In genomic region chr11:18632841-18633240, GRCh38 we compare ENCODE assay signal across 7 cellular contexts. TPM values are rescaled to one million over a fixed set of nuclear protein-coding genes. Genes with fewer than 3 reads are reported as not detected.
DNase-seq lines count a peak whose midpoint lies in the region; ATAC-seq and TF ChIP-seq lines count a peak whose summit lies in the region.

No MANE protein-coding gene starts in this region.

- peaks cover 5% of the 10 kb centered on the region for H3K4me1 ChIP-seq in HAP-1

- no peak for DNase-seq in HAP-1 (ENCODE audit: low spot score in 2 of 2)
- DNase-seq in T-helper 17 cell: no peak
- no peak for DNase-seq in fibroblast of pulmonary artery (ENCODE audit: low read depth)
- no peak for DNase-seq in HUDEP-2 (lab: John Stamatoyannopoulos, UW; ENCODE audit: unreplicated experiment in 76 of 76)
- DNase-seq in NCI-H2107 (lab: John Stamatoyannopoulos, UW): no peak

- TF ChIP-seq CTCF in fibroblast of pulmonary artery (IDR thresholded peaks at IDR 0.05; ENCODE audit: low read length, missing control alignments): no peak

- peak overlapping the region; percentile 96 for H3K4me3 Mint-ChIP-seq in T-helper 17 cell

- peaks cover 32% of the 10 kb centered on the region for H3K4me1 Mint-ChIP-seq in T-helper 17 cell

- peak overlapping the region; percentile 98 for H3K27ac Mint-ChIP-seq in T-helper 17 cell

- H3K27me3 ChIP-seq in HAP-1 (ENCODE audit: low read depth): no peaks in the 10 kb centered on the region

- H3K36me3 Mint-ChIP-seq in T-helper 17 cell (ENCODE audit: low read depth): peaks cover 7% of the 10 kb centered on the region

- H3K9me3 ChIP-seq in HAP-1 (no peaks in the 10 kb centered on the region), T-helper 17 cell (ENCODE audit: control insufficient read depth, low read length, poor library complexity, severe bottlenecking) (no peaks in the 10 kb centered on the region)

- H3K36me3 ChIP-seq in HAP-1 (replicated peaks): no peaks in the 10 kb centered on the region

- no peak for ATAC-seq in T-helper 17 cell
- no peak for ATAC-seq in HG03442 (IDR thresholded peaks at IDR 0.05; ENCODE audit: unreplicated experiment)

- no peaks in the 10 kb centered on the region for H3K27me3 Mint-ChIP-seq in T-helper 17 cell

- peak overlapping the region in 2 of 21 experiments; percentile 94 to 97 for H3K27ac ChIP-seq in skin epidermis

- H3K4me3 ChIP-seq in HAP-1 (peak overlapping the region; percentile 82), fibroblast of pulmonary artery (replicated peaks; ENCODE audit: low read depth, low read length) (peak overlapping the region; percentile 99), skin epidermis (peak overlapping the region in 5 of 7 experiments; percentile 65 to 93 (median 92))

- in situ Hi-C loops in HAP-1 (cut with MboI; ENCODE audit: low sequenced_read_pairs): no loop called here

RNA-seq across cellular contexts. Expression of gene SPTY2D1, which starts 1.3 kb away (rescaled TPM):
- 10 to 100 TPM; 55.0 to 70.6 TPM for total RNA-seq in T-helper 17 cell

RNA-seq across cellular contexts. Expression of gene MISFA, which starts 33.3 kb away (rescaled TPM):
- 1 to 10 TPM in 1 of 2 donors, under 1 TPM in 1; 0.99 to 1.9 TPM for total RNA-seq in T-helper 17 cell

RNA-seq across cellular contexts. Expression of gene UEVLD, which starts 44.3 kb away (rescaled TPM):
- total RNA-seq in T-helper 17 cell: 10 to 100 TPM in 1 of 2 donors, 1 to 10 TPM in 1; 8.0 to 12.6 TPM
